Comparison of ENCODE assay signal across 8 cellular contexts in genomic region chr1:159122005-159122621, GRCh38. TPM values are rescaled to one million over a fixed set of nuclear protein-coding genes. Genes with fewer than 3 reads are reported as not detected.
DNase-seq lines count a peak whose midpoint lies in the region; ATAC-seq and TF ChIP-seq lines count a peak whose summit lies in the region.
"Had no signal": no experiment of that assay in that cellular context is flagged by ENCODE, and none has a peak within 500 bp of the region (broad histone marks: within the 10 kb centered on the region; RNA-seq: fewer than 3 reads in every experiment).

No MANE protein-coding gene starts in this region.

- ATAC-seq in GM19023 (IDR thresholded peaks at IDR 0.05; ENCODE audit: unreplicated experiment) (peak; percentile 72), HG02623 (IDR thresholded peaks at IDR 0.05; ENCODE audit: unreplicated experiment) (peak; percentile 78)

- no peak for TF ChIP-seq POLR2A in vagina (IDR thresholded peaks at IDR 0.05)

- H3K27ac ChIP-seq in vagina: no peak overlapping the region
- H3K27ac ChIP-seq: SK-N-MC had no signal

- TF ChIP-seq CTCF in vagina (IDR thresholded peaks at IDR 0.05): no peak

- H3K9me3 ChIP-seq in vagina: no peaks in the 10 kb centered on the region

- intact Hi-C loops in vagina (cut with DNase I): no loop called here

- H3K4me3 ChIP-seq in skeletal muscle cell (ENCODE audit: low read depth, low read length): no peak overlapping the region
- H3K4me3 ChIP-seq in vagina: no peak overlapping the region
- H3K4me3 ChIP-seq: SK-N-MC had no signal

- H3K27me3 ChIP-seq in vagina: no peaks in the 10 kb centered on the region

- DNase-seq in NCI-H446 treated with DMSO at 0.1 percent for 48 hours (lab: John Stamatoyannopoulos, UW): peak; percentile 56
- peak; percentile 49 for DNase-seq in skeletal muscle cell (ENCODE audit: low read depth)
- DNase-seq in OCI-M1 (lab: John Stamatoyannopoulos, UW): no peak
- no peak for DNase-seq in MV-4-11 (lab: John Stamatoyannopoulos, UW)
- DNase-seq in vagina (ENCODE audit: extremely low spot score in 2 of 2): no peak

- no peaks in the 10 kb centered on the region for H3K36me3 ChIP-seq in vagina

- no peaks in the 10 kb centered on the region for H3K4me1 ChIP-seq in vagina

RNA-seq across cellular contexts. Expression of gene AIM2, which starts 45.5 kb away (rescaled TPM):
- not detected for total RNA-seq in vagina

RNA-seq across cellular contexts. Expression of gene CADM3, which starts 49.3 kb away (rescaled TPM):
- 23.8 TPM for total RNA-seq in vagina

Comparison
In these comparisons a context has a peak if more than half of its experiments do, and no peak if none do; other contexts are left out.
1. DNase-seq: peak in NCI-H446 treated with DMSO at 0.1 percent for 48 hours (single experiment) and skeletal muscle cell (single experiment); none in OCI-M1 (single experiment), MV-4-11 (single experiment) and vagina (0 of 2).